In genomic region chr1:240783728-240784137, GRCh38 we compare ENCODE assay signal across 7 cellular contexts.
A peak's percentile ranks its signal among the peaks of the same experiment; 100 is the strongest.
DNase-seq lines count a peak whose midpoint lies in the region; ATAC-seq, FAIRE-seq and TF ChIP-seq lines count a peak whose summit lies in the region.
"Not testable (repeated sequence)": the region's sequence is repeated elsewhere in the genome, so short reads cannot be mapped to it uniquely, and the experiment has no call there.

No MANE protein-coding gene starts in this region.

- not testable (repeated sequence) for H3K36me3 ChIP-seq in Panc1 (ENCODE audit: control insufficient read depth, insufficient read depth, low read length); bronchial epithelial cell (ENCODE audit: control insufficient read depth, insufficient read depth, low read length); mucosa of descending colon (ENCODE audit: low read depth)

- intact Hi-C loops in Panc1 (cut with micrococcal nuclease; ENCODE audit: unreplicated experiment); mucosa of descending colon (cut with DNase I, micrococcal nuclease): not testable (repeated sequence)

- peak overlapping the region; percentile 25 to 53; a peak in 3 of 4 replicates for H3K4me3 ChIP-seq in Panc1 (ENCODE audit: low read depth in 2 of 2, low read length in 2 of 2)
- H3K4me3 ChIP-seq in bronchial epithelial cell (ENCODE audit: low read depth, low read length); mucosa of descending colon: not testable (repeated sequence)

- not testable (repeated sequence) for H3K27ac ChIP-seq in Panc1 (ENCODE audit: low read length)

- H3K4me1 ChIP-seq in Panc1 (ENCODE audit: control insufficient read depth, insufficient read depth, low read length); mucosa of descending colon (ENCODE audit: low read depth): not testable (repeated sequence)

- H3K27me3 ChIP-seq in Panc1 (ENCODE audit: control insufficient read depth, insufficient read depth, low read length); bronchial epithelial cell (ENCODE audit: control insufficient read depth, insufficient read depth, low read length): not testable (repeated sequence)

- ATAC-seq in Panc1 (peak; percentile 69; the same call in 1 of the 2 replicates), mucosa of descending colon (peak; percentile 98)

- H3K9me3 ChIP-seq in Panc1 (ENCODE audit: control insufficient read depth, insufficient read depth, low read depth, low read length); mucosa of descending colon: not testable (repeated sequence)

- POLR2A ChIA-PET in Panc1 (lab: Charles Lee): not testable (repeated sequence)

- CTCF ChIA-PET in Panc1 (lab: Charles Lee): not testable (repeated sequence)

- DNase-seq in DMS153 (lab: John Stamatoyannopoulos, UW) (peak; percentile 96), HT-29 (ENCODE audit: low spot score) (peak; percentile 76), NCI-H146 (lab: John Stamatoyannopoulos, UW) (peak; percentile 78), NCI-H510A treated with DMSO at 0.1 percent for 48 hours (lab: John Stamatoyannopoulos, UW) (peak; percentile 40), bronchial epithelial cell (ENCODE audit: low read depth) (peak; percentile 38), mucosa of descending colon (peak; percentile 67 to 77 (median 75))
- DNase-seq in Panc1 (ENCODE audit: low read depth, low spot score): not testable (repeated sequence)

- in situ Hi-C loops in Panc1 (cut with HindIII; ENCODE audit: low pct_unique_long_range_greater_than_20kb, low sequenced_read_pairs): not testable (repeated sequence)

- not testable (repeated sequence) for BruUV-seq in Panc1 (replicated peaks; lab: Mats Ljungman, UMichigan)

- not testable (repeated sequence) for TF ChIP-seq CTCF in Panc1 (IDR thresholded peaks at IDR 0.05); bronchial epithelial cell (IDR thresholded peaks at IDR 0.05; ENCODE audit: insufficient read depth, low read length, severe bottlenecking); mucosa of descending colon (IDR thresholded peaks at IDR 0.05)

- not testable (repeated sequence) for FAIRE-seq in bronchial epithelial cell (lab: Jason Lieb, UNC)
